In genomic region chr11:43921561-43922294, GRCh38 we compare ENCODE assay signal across 1 cellular context.
TF ChIP-seq lines count a peak whose summit lies in the region.

No MANE protein-coding gene starts in this region.

TF ChIP-seq in K562, 482 proteins besides CTCF, POLR2A, EP300 and RAD21:
- no peak for TF ChIP-seq HMG20A (CRISPR knock-in tag; conservative IDR thresholded peaks at IDR 0.05)
- TF ChIP-seq NR2C1 (IDR thresholded peaks at IDR 0.05) = no peak
- 0 out of 2 replicates have a peak, but pooled peaks have one; percentile 5 for TF ChIP-seq NR2C1 (tag; IDR thresholded peaks at IDR 0.05)
- TF ChIP-seq ZNF395 (CRISPR knock-in tag; IDR thresholded peaks at IDR 0.05) = 0 out of 2 replicates have a peak, but pooled peaks have one; percentile 7
